In the genomic region with DNA sequence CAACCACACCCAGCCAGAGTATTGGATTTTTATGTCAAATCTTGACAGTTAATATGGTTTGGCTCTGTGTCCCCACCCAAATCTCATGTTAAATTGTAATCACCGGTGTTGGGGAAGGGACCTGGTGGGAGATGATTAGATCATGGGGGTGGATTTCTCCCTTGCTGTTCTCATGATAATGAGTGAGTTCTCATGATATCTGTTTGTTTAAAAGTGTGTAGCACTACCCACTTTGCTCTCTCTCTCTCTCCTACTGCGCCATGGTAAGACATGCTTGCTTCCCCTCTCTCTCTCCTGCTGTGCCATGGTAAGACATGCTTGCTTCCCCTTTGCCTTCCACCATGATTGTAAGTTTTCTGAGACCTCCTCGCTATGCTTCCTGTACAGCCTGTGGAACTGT, we compare ENCODE assay signal across 1 cellular context.
TF ChIP-seq lines count a peak whose summit lies in the region.

No MANE protein-coding gene starts in this region.

TF ChIP-seq in GM23338, 12 proteins besides CTCF, POLR2A, EP300 and RAD21 (continued from another document):
- TF ChIP-seq ZNF462 (CRISPR knock-in tag; IDR thresholded peaks at IDR 0.05) (no peak), ZNF331 (CRISPR knock-in tag; IDR thresholded peaks at IDR 0.05; ENCODE audit: low read depth) (no peak), POLR2AphosphoS5 (IDR thresholded peaks at IDR 0.05; ENCODE audit: low read depth) (no peak), ETS1 (IDR thresholded peaks at IDR 0.05) (no peak)
